Comparison of ENCODE assay signal across 7 cellular contexts in the genomic region with DNA sequence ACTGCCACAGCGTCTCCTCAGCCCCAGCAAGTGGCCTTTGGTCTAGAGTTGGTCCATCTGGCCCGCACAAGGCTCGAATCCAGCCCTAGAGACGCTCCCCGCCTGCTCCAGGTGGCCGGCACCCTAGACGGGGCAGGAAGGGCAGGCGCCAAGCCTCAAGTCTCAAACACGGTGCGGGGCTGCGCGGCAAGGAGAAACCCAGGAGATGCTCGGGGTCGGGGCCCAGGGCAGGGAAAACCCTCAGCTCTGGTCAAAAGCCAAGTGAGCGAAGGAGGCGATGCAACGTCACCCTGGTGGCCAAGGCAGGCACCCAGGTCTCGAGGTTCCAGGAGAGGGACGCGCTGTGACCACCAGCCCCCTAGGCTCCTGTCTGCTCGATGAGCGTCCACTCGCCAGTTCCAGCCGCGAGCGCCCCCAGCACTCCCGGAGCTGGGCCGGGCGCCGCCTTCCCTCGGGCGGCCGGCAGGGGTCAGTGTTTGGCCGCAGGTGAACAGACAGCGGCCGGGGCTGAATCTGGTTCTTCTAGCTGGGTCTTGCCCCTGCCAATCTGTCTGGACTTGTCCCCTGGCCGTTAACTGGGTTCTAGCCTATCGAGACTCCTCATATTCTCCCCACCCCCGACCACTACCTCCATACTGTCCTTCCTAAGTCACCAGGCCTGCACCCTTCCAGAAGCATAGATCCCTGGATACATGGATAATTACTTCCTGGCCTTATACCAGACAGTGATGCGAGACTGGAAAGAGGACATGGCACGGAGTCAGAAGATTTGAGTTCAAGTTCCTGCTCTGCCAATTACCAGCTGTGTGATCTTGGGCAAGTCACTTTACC. TPM values are rescaled to one million over a fixed set of nuclear protein-coding genes. Genes with fewer than 3 reads are reported as not detected.
DNase-seq lines count a peak whose midpoint lies in the region; FAIRE-seq and TF ChIP-seq lines count a peak whose summit lies in the region.

No MANE protein-coding gene starts in this region.

- WGBS in thyroid gland, 2 donors = 7 to 18% methylated on average over 7 to 35 of the region's 41 CpGs

- DNase-seq in SHP77 (lab: John Stamatoyannopoulos, UW) (peak; percentile 67 to 72), frontal cortex (ENCODE audit: low spot score in 2 of 2) (peak; percentile 44 to 66), occipital lobe (lab: John Stamatoyannopoulos, UW) (peak; percentile 23), thyroid gland (peak; percentile 57 to 60)
- DNase-seq in activated effector memory CD4-positive, alpha-beta T cell treated with anti-CD3 and anti-CD28 coated beads, Interleukin-2, amount 50 U/mL, for 16 hours = peak; percentile 89

- no peak for TF ChIP-seq EP300 in Ishikawa (IDR thresholded peaks at IDR 0.05; ENCODE audit: borderline replicate concordance)

- no peaks in the 10 kb centered on the region for H3K9me3 ChIP-seq in thyroid gland

- no peaks in the 10 kb centered on the region for H3K36me3 ChIP-seq in thyroid gland

- H3K4me1 ChIP-seq in thyroid gland = peaks cover 0 to 5% of the 10 kb centered on the region in 2 donors

- no peak overlapping the region for H3K4me3 ChIP-seq in thyroid gland (replicated peaks in 1 of 3)

- no peak for TF ChIP-seq POLR2A in thyroid gland (IDR thresholded peaks at IDR 0.05)

- intact Hi-C loops in thyroid gland (cut with DNase I) = loop anchor here (10.0 kb wide), 2 partner anchors 106 to 206 kb away; no protein-coding TSS in a partner anchor

- FAIRE-seq in frontal cortex (lab: Jason Lieb, UNC) = no peak

- H3K27ac ChIP-seq in thyroid gland = no peak overlapping the region

- peak; percentile 97 for TF ChIP-seq CTCF in GM12873 (IDR thresholded peaks at IDR 0.05; ENCODE audit: insufficient read depth, low read depth, low read length, missing control alignments)
- TF ChIP-seq CTCF in thyroid gland (IDR thresholded peaks at IDR 0.05) = peak; percentile 55 to 97 (median 80)

- H3K27me3 ChIP-seq in thyroid gland = peaks cover 4% of the 10 kb centered on the region

- peak; percentile 87 for TF ChIP-seq RAD21 in Ishikawa (IDR thresholded peaks at IDR 0.05; ENCODE audit: low read depth)

TF ChIP-seq in Ishikawa, 13 proteins besides CTCF, POLR2A, EP300 and RAD21:
- TF ChIP-seq, protein P1, sequence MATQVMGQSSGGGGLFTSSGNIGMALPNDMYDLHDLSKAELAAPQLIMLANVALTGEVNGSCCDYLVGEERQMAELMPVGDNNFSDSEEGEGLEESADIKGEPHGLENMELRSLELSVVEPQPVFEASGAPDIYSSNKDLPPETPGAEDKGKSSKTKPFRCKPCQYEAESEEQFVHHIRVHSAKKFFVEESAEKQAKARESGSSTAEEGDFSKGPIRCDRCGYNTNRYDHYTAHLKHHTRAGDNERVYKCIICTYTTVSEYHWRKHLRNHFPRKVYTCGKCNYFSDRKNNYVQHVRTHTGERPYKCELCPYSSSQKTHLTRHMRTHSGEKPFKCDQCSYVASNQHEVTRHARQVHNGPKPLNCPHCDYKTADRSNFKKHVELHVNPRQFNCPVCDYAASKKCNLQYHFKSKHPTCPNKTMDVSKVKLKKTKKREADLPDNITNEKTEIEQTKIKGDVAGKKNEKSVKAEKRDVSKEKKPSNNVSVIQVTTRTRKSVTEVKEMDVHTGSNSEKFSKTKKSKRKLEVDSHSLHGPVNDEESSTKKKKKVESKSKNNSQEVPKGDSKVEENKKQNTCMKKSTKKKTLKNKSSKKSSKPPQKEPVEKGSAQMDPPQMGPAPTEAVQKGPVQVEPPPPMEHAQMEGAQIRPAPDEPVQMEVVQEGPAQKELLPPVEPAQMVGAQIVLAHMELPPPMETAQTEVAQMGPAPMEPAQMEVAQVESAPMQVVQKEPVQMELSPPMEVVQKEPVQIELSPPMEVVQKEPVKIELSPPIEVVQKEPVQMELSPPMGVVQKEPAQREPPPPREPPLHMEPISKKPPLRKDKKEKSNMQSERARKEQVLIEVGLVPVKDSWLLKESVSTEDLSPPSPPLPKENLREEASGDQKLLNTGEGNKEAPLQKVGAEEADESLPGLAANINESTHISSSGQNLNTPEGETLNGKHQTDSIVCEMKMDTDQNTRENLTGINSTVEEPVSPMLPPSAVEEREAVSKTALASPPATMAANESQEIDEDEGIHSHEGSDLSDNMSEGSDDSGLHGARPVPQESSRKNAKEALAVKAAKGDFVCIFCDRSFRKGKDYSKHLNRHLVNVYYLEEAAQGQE (IDR thresholded peaks at IDR 0.05; ENCODE audit: low read depth) = no peak

RNA-seq across cellular contexts. Expression of gene PRAC1, which starts 44.0 kb away (rescaled TPM):
- total RNA-seq in frontal cortex (not detected), occipital lobe (not detected), thyroid gland (not detected)

RNA-seq across cellular contexts. Expression of gene PRAC2, which starts 44.6 kb away (rescaled TPM):
- not detected for total RNA-seq in frontal cortex
- total RNA-seq in occipital lobe = not detected
- not detected for total RNA-seq in thyroid gland

RNA-seq across cellular contexts. Expression of gene HOXB13, which starts 50.2 kb away (rescaled TPM):
- total RNA-seq in frontal cortex (not detected), occipital lobe (0.16 TPM), thyroid gland (under 1 TPM in 1 of 4 donors, not detected in 3; 0.27 TPM)

RNA-seq across cellular contexts. Expression of gene HOXB9, which starts 52.2 kb away (rescaled TPM):
- total RNA-seq in frontal cortex (not detected), occipital lobe (not detected), thyroid gland (not detected)

Comparison
In these comparisons a context has a peak if more than half of its experiments do, and no peak if none do; other contexts are left out.
1. DNase-seq: peak in every context shown above with its lines; median percentile 89 in activated effector memory CD4-positive, alpha-beta T cell treated with anti-CD3 and anti-CD28 coated beads, Interleukin-2, amount 50 U/mL, for 16 hours; 70 in SHP77; 58 in thyroid gland; 55 in frontal cortex; 23 in occipital lobe.